Comparison of ENCODE assay signal across 7 cellular contexts in the genomic region with DNA sequence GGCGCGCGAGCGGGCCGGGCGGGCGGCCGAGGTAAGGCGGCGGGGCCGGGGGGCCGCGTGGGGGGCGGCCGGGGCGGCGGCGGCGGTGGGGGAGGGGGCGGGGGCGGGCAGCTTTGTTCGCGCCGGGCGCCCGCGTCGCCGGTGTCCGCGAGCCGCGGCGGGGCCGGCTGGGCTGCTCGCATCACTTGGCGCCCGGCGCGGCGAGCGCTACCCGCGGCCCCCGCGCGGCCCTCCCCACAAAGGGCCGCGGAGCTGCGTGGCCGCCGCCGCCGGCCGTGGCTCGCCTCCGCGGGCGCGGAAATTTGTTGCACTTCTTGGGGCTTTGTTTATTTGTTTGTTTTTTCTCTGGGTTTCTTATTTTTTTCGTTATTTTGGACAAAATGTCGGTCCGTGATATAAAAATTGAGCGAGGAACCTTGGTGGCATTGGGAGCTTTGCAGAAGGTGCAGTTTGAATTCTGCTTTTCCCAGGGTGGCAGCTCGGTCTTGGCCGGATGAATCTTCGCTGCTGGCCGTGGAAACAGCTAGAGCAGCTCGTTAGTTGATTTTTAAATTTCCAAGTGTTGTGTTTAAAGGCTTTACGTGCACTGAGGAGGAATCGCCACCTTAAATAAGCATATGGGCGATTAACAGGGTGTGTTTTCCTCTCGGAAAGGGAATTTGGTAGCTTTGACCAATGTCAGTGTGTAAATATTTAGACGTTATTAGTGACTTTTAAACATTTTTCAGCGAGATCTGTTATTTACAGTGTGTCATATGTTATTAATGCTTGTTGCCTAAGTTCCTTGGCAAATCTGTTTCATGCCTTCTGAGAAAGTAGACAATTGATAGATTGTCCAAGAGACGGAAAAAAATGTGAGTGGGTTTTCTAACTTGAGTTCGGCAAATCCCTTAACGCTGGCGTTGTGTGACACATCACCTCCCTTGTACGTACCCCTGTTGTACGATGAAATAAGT. TPM values are rescaled to one million over a fixed set of nuclear protein-coding genes. Genes with fewer than 3 reads are reported as not detected.
DNase-seq lines count a peak whose midpoint lies in the region; ATAC-seq and TF ChIP-seq lines count a peak whose summit lies in the region.

No MANE protein-coding gene starts in this region.

- H3K36me3 ChIP-seq in PC-3 (ENCODE audit: low read depth, low read length) (peaks cover 19% of the 10 kb centered on the region), hepatocyte (replicated peaks; ENCODE audit: insufficient read depth, low read depth) (no peaks in the 10 kb centered on the region)

- H3K27ac ChIP-seq in PC-3 (ENCODE audit: low read length) (peak overlapping the region; percentile 75), angular gyrus (ENCODE audit: low read depth, low read length) (peak overlapping the region; percentile 86), hepatocyte (peak overlapping the region; percentile 84)

- no peaks in the 10 kb centered on the region for H3K9me3 ChIP-seq in PC-3 (ENCODE audit: low read length)
- no peaks in the 10 kb centered on the region for H3K9me3 ChIP-seq in hepatocyte (ENCODE audit: low read depth)

- CTCF ChIA-PET in PC-3 (lab: Charles Lee) = interaction anchor here (0.6 to 1.9 kb wide), 8 partner anchors 221 to 1744 kb away, joined by 3 to 18 read pairs (median 5); no protein-coding TSS in a partner anchor

- H3K79me2 ChIP-seq in PC-3 (ENCODE audit: low read length) (peaks cover 51% of the 10 kb centered on the region), hepatocyte (peaks cover 42% of the 10 kb centered on the region)

- intact Hi-C loops in PC-3 (cut with micrococcal nuclease) = loop anchor here (2.0 to 5.0 kb wide), 5 partner anchors 76 to 740 kb away; no protein-coding TSS in a partner anchor

- peaks cover 54% of the 10 kb centered on the region for H3K4me1 ChIP-seq in PC-3 (ENCODE audit: insufficient read depth, low read length)
- peaks cover 24% of the 10 kb centered on the region for H3K4me1 ChIP-seq in hepatocyte (ENCODE audit: insufficient read depth)

- H3K27me3 ChIP-seq in PC-3 (ENCODE audit: low read length) (no peaks in the 10 kb centered on the region), hepatocyte (no peaks in the 10 kb centered on the region)

- H3K9me2 ChIP-seq in PC-3 (replicated peaks; ENCODE audit: low read length) (no peaks in the 10 kb centered on the region), hepatocyte (replicated peaks; ENCODE audit: insufficient read depth) (no peaks in the 10 kb centered on the region)

- POLR2A ChIA-PET in PC-3 (lab: Charles Lee; ENCODE audit: unreplicated experiment) = interaction anchor here (0.5 to 0.7 kb wide), 6 partner anchors 14 to 461 kb away, joined by 3 to 20 read pairs (median 8); no protein-coding TSS in a partner anchor

- peaks cover 4% of the 10 kb centered on the region for H3F3A ChIP-seq in PC-3 (ENCODE audit: low read length, unreplicated experiment)

- TF ChIP-seq CTCF in GM10266 (IDR thresholded peaks at IDR 0.05; ENCODE audit: control insufficient read depth, insufficient read depth, low read depth, missing control alignments) = no peak
- TF ChIP-seq CTCF in PC-3 (conservative IDR thresholded peaks at IDR 0.05; ENCODE audit: low read depth, low read length) = no peak
- no peak for TF ChIP-seq CTCF in hepatocyte (IDR thresholded peaks at IDR 0.05; ENCODE audit: poor library complexity)

- TSS peak; percentile 44 for BruUV-seq in PC-3 (replicated peaks; lab: Mats Ljungman, UMichigan)

- ATAC-seq in HG02642 (IDR thresholded peaks at IDR 0.05; ENCODE audit: poor library complexity, unreplicated experiment) (peak; percentile 17), PC-3 (peak; percentile 1)

- under 1% methylated on average over 51 of the region's 81 CpGs for WGBS in hepatocyte (ENCODE audit: low lambda C conversion rate, missing lambda C conversion rate)

- H3K4me2 ChIP-seq in PC-3 (ENCODE audit: low read length) (peak overlapping the region; percentile 89), hepatocyte (peak overlapping the region; percentile 86)

- H4K20me1 ChIP-seq in PC-3 (ENCODE audit: low read length) (peaks cover 4% of the 10 kb centered on the region; the same call in 1 of the 2 replicates), hepatocyte (ENCODE audit: insufficient read depth, poor library complexity, severe bottlenecking) (peaks cover 3% of the 10 kb centered on the region)

- peak overlapping the region; percentile 81 for H3K4me3 ChIP-seq in PC-3 (ENCODE audit: low read length)
- H3K4me3 ChIP-seq in hepatocyte = peak overlapping the region; percentile 95

- H2AFZ ChIP-seq in PC-3 (ENCODE audit: low read length) (peak overlapping the region; percentile 31; the same call in 1 of the 2 replicates), hepatocyte (peak overlapping the region; percentile 57)

- H3K9ac ChIP-seq in PC-3 (ENCODE audit: low read length) = peak overlapping the region; percentile 92

- DNase-seq in GM10266 (ENCODE audit: extremely low spot score) (peak; percentile 42), PC-3 (peak; percentile 47), hepatocyte (ENCODE audit: low spot score) (peak; percentile 73), putamen (ENCODE audit: low spot score) (peak; percentile 65), NCI-H2107 treated with DMSO at 0.1 percent for 48 hours (lab: John Stamatoyannopoulos, UW; ENCODE audit: unreplicated experiment) (no peak)

RNA-seq across cellular contexts. Expression of a gene that starts 0.8 kb away (rescaled TPM):
- total RNA-seq in PC-3 (2014; rRNA removed) = 66.6 and 95.6 TPM in 2 replicates
- total RNA-seq in hepatocyte = 136 and 211 TPM in 2 replicates
- polyA plus RNA-seq in hepatocyte = 146 and 151 TPM in 2 replicates
